In genomic region chr16:69590590-69590989, GRCh38 we compare ENCODE assay signal across 1 cellular context.
TF ChIP-seq lines count a peak whose summit lies in the region.

No MANE protein-coding gene starts in this region.

TF ChIP-seq in WTC11, 78 proteins besides CTCF, POLR2A, EP300 and RAD21 (continued from another document):
- TF ChIP-seq ARID4B (CRISPR knock-in tag; IDR thresholded peaks at IDR 0.05; ENCODE audit: borderline replicate concordance), result no peak
- no peak for TF ChIP-seq MAX (CRISPR knock-in tag; IDR thresholded peaks at IDR 0.05)
- TF ChIP-seq STAT6 (CRISPR knock-in tag; conservative IDR thresholded peaks at IDR 0.05; ENCODE audit: low read depth), result no peak
- no peak for TF ChIP-seq ZNF532 (CRISPR knock-in tag; IDR thresholded peaks at IDR 0.05; ENCODE audit: borderline replicate concordance)
- TF ChIP-seq AFF4 (CRISPR knock-in tag; IDR thresholded peaks at IDR 0.05; ENCODE audit: borderline replicate concordance), result no peak
- no peak for TF ChIP-seq ZBTB21 (CRISPR knock-in tag; IDR thresholded peaks at IDR 0.05; ENCODE audit: borderline replicate concordance)
- TF ChIP-seq IRF1 (CRISPR knock-in tag; IDR thresholded peaks at IDR 0.05), result no peak
- TF ChIP-seq MXD4 (CRISPR knock-in tag; IDR thresholded peaks at IDR 0.05; ENCODE audit: borderline replicate concordance), result no peak
- no peak for TF ChIP-seq ZNF317 (CRISPR knock-in tag; IDR thresholded peaks at IDR 0.05; ENCODE audit: borderline replicate concordance, low read depth)
- no peak for TF ChIP-seq TEAD4 (CRISPR knock-in tag; IDR thresholded peaks at IDR 0.05)
- TF ChIP-seq KAT7 (CRISPR knock-in tag; IDR thresholded peaks at IDR 0.05; ENCODE audit: borderline replicate concordance), result no peak
- TF ChIP-seq ZNF281 (CRISPR knock-in tag; IDR thresholded peaks at IDR 0.05), result no peak
- no peak for TF ChIP-seq NR3C1 (CRISPR knock-in tag; conservative IDR thresholded peaks at IDR 0.05; ENCODE audit: low read depth)
- no peak for TF ChIP-seq USF2 (CRISPR knock-in tag; IDR thresholded peaks at IDR 0.05)
- TF ChIP-seq TCF7 (CRISPR knock-in tag; IDR thresholded peaks at IDR 0.05; ENCODE audit: low read depth), result no peak
- no peak for TF ChIP-seq CREM (CRISPR knock-in tag; IDR thresholded peaks at IDR 0.05)
